ENCODE assay signal across 24 cellular contexts in the genomic region with DNA sequence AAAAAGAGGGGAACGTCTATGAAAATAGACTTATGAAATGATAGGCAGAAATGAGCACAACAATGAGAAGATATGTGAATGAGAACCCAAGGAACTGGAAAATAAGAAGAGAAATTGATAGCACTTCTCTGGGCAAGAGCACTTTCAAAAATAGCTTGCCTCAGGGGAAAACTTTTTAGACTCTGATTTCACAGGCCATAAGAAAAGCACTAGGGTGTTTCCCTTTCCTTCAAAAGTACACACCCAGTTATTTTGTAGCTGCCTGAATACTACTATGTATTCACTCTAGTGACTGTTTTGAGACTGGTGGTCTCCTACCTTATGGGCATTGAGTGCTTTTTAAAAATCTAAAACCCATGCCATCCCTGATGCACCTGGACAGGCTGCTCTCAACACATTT.
"Had no signal": no experiment of that assay in that cellular context is flagged by ENCODE, and none has a peak within 500 bp of the region (broad histone marks: within the 10 kb centered on the region; RNA-seq: fewer than 3 reads in every experiment).

No MANE protein-coding gene starts in this region.

- H3K9me3 ChIP-seq: adrenal gland, ascending aorta, heart left ventricle, lower lobe of right lung, right lobe of liver, tibial artery, upper lobe of right lung had no signal

- H3K4me1 ChIP-seq: adrenal gland, ascending aorta, lower lobe of right lung, right lobe of liver, upper lobe of right lung had no signal

- DNase-seq: activated CD4-positive, alpha-beta T cell treated with anti-CD3 and anti-CD28 coated beads for 48 hours; activated CD4-positive, alpha-beta T cell treated with anti-CD3 and anti-CD28 coated beads, Interleukin-2, amount 50 U/mL, for 48 hours; activated CD8-positive, alpha-beta memory T cell treated with anti-CD3 and anti-CD28 coated beads for 24 hours; activated effector memory CD4-positive, alpha-beta T cell treated with Interleukin-2 at 50 U/mL for 16 hours; activated naive CD4-positive, alpha-beta T cell treated with Interleukin-2 at 50 U/mL for 16 hours; adrenal gland; foreskin fibroblast; heart left ventricle; hypothalamus; immature natural killer cell; kidney; lower lobe of right lung; mesenchymal stem cell; natural killer cell; posterior cingulate gyrus; right lobe of liver; stimulated activated CD4-positive, alpha-beta T cell treated with anti-CD3 and anti-CD28 coated beads, Interleukin-2, amount 100 ng/mL, for 48 hours; stimulated activated naive CD8-positive, alpha-beta T cell treated with anti-CD3 and anti-CD28 coated beads, Interleukin-15, amount 100 ng/mL, for 72 hours; T-helper 9 cell; tibial artery; upper lobe of right lung; WERI-Rb-1 had no signal

- H3K27ac ChIP-seq: adrenal gland, ascending aorta, heart left ventricle, lower lobe of right lung, right lobe of liver, upper lobe of right lung, WERI-Rb-1 had no signal

- ATAC-seq: activated CD4-positive, CD25-positive, alpha-beta regulatory T cell treated with anti-CD3 and anti-CD28 coated beads, Interleukin-2, amount 50 U/mL, for 24 hours; heart left ventricle; lower lobe of right lung; natural killer cell; right lobe of liver; stimulated activated naive CD8-positive, alpha-beta T cell treated with anti-CD3 and anti-CD28 coated beads, Interleukin-15, amount 100 ng/mL, for 72 hours; upper lobe of right lung had no signal

- H3K4me3 ChIP-seq: adrenal gland, ascending aorta, heart left ventricle, lower lobe of right lung, right lobe of liver, tibial artery, upper lobe of right lung had no signal

- H3K27me3 ChIP-seq: adrenal gland, ascending aorta, heart left ventricle, right lobe of liver, tibial artery, upper lobe of right lung had no signal

- H3K36me3 ChIP-seq: adrenal gland, ascending aorta, heart left ventricle, lower lobe of right lung, right lobe of liver, tibial artery, upper lobe of right lung, WERI-Rb-1 had no signal
